17 cellular contexts compared by ENCODE assay signal in genomic region chr5:39167141-39167972, GRCh38. TPM values are rescaled to one million over a fixed set of nuclear protein-coding genes. Genes with fewer than 3 reads are reported as not detected.
DNase-seq lines count a peak whose midpoint lies in the region; ATAC-seq, FAIRE-seq and TF ChIP-seq lines count a peak whose summit lies in the region.
"Had no signal": no experiment of that assay in that cellular context is flagged by ENCODE, and none has a peak within 500 bp of the region (broad histone marks: within the 10 kb centered on the region; RNA-seq: fewer than 3 reads in every experiment).

No MANE protein-coding gene starts in this region.

- no peak overlapping the region for H2BK5ac ChIP-seq in IMR-90 (ENCODE audit: low read depth, low read length, poor library complexity, severe bottlenecking)

- 0 out of 2 replicates have a peak overlapping the region, but pooled peaks have one; percentile 23 for H3K23ac ChIP-seq in IMR-90 (ENCODE audit: low read depth, low read length)

- H4K8ac ChIP-seq in IMR-90 (ENCODE audit: low read depth in 2 of 2, low read length in 2 of 2): no peak overlapping the region

- no peak for TF ChIP-seq POLR2A in IMR-90 (IDR thresholded peaks at IDR 0.05; ENCODE audit: low read depth, low read length)
- TF ChIP-seq POLR2A in GM12892 (IDR thresholded peaks at IDR 0.05; ENCODE audit: low read depth, low read length): no peak

- peak overlapping the region; percentile 65 for H2BK20ac ChIP-seq in IMR-90 (ENCODE audit: low read depth, low read length)

- 0 out of 2 replicates have a peak overlapping the region, but pooled peaks have one; percentile 21 for H2AFZ ChIP-seq in DND-41 (ENCODE audit: low read depth, low read length)
- no peak overlapping the region for H2AFZ ChIP-seq in IMR-90 (replicated peaks; ENCODE audit: low read length, poor library complexity)
- H2AFZ ChIP-seq: hepatocyte had no signal

- H3K9me3 ChIP-seq in DND-41 (ENCODE audit: insufficient read depth, low read length, severe bottlenecking) (peaks cover under 1% of the 10 kb centered on the region), IMR-90 (ENCODE audit: control insufficient read depth, insufficient read depth, low read length) (no peaks in the 10 kb centered on the region)
- H3K9me3 ChIP-seq: ascending aorta, left ventricle myocardium inferior had no signal

- intact Hi-C loops in IMR-90 (cut with micrococcal nuclease): no loop called here

- peaks cover 31% of the 10 kb centered on the region for H3K4me1 ChIP-seq in DND-41 (ENCODE audit: insufficient read depth, low read length)
- H3K4me1 ChIP-seq in IMR-90 (ENCODE audit: control insufficient read depth, insufficient read depth, low read length): no peaks in the 10 kb centered on the region; the same call in 1 of the 2 replicates
- H3K4me1 ChIP-seq: ascending aorta, left ventricle myocardium inferior had no signal

- CTCF ChIA-PET in IMR-90 (lab: Yijun Ruan, JAX) (no interaction called here), GM10248 (lab: Yijun Ruan, JAX) (no interaction called here)

- no peak overlapping the region for H3K9ac ChIP-seq in DND-41 (ENCODE audit: low read depth, low read length)
- H3K9ac ChIP-seq in IMR-90 (ENCODE audit: low read depth, low read length): no peak overlapping the region

- H3K79me2 ChIP-seq in DND-41 (ENCODE audit: insufficient read depth, low read length): no peaks in the 10 kb centered on the region
- H3K79me2 ChIP-seq: hepatocyte had no signal

- peaks cover 3% of the 10 kb centered on the region; the same call in 1 of the 2 replicates for H3K9me1 ChIP-seq in IMR-90 (ENCODE audit: insufficient read depth, low read length)

- peak overlapping the region; percentile 83; the same call in 1 of the 2 replicates for H3K18ac ChIP-seq in IMR-90 (ENCODE audit: low read depth, low read length)

- H3K36me3 ChIP-seq in DND-41 (ENCODE audit: insufficient read depth, low read length) (no peaks in the 10 kb centered on the region), IMR-90 (ENCODE audit: control insufficient read depth, insufficient read depth, low read length) (no peaks in the 10 kb centered on the region)
- H3K36me3 ChIP-seq: ascending aorta, left ventricle myocardium inferior had no signal

- no peak for ATAC-seq in DND-41 (ENCODE audit: insufficient read depth, low read depth)
- ATAC-seq in IMR-90 (ENCODE audit: low read depth): peak; percentile 72
- no peak for ATAC-seq in activated naive CD4-positive, alpha-beta T cell treated with anti-CD3 and anti-CD28 coated beads, Interleukin-2, amount 50 U/mL, for 72 hours
- ATAC-seq: PC-3, sciatic nerve had no signal

- H2BK120ac ChIP-seq in IMR-90 (ENCODE audit: low read depth, low read length): peak overlapping the region; percentile 65; the same call in 1 of the 2 replicates

- H3K27me3 ChIP-seq in DND-41 (ENCODE audit: insufficient read depth, low read length, poor library complexity): no peaks in the 10 kb centered on the region
- no peaks in the 10 kb centered on the region for H3K27me3 ChIP-seq in IMR-90 (ENCODE audit: control insufficient read depth, insufficient read depth, low read length)
- H3K27me3 ChIP-seq: ascending aorta, hepatocyte had no signal

- H3K4me2 ChIP-seq in DND-41 (ENCODE audit: insufficient read depth, low read length): no peak overlapping the region
- no peak overlapping the region; the same call in 1 of the 2 replicates for H3K4me2 ChIP-seq in IMR-90 (ENCODE audit: low read depth, low read length)
- H3K4me2 ChIP-seq: hepatocyte had no signal

- peak overlapping the region; percentile 81 to 97 for H3K27ac Mint-ChIP-seq in activated naive CD4-positive, alpha-beta T cell treated with anti-CD3 and anti-CD28 coated beads, Interleukin-2, amount 50 U/mL, for 72 hours

- no peak overlapping the region; the same call in 1 of the 2 replicates for H3K14ac ChIP-seq in IMR-90 (replicated peaks; ENCODE audit: low read depth, low read length)

- H2AK9ac ChIP-seq in IMR-90 (replicated peaks; ENCODE audit: low read depth, low read length, poor library complexity): no peak overlapping the region

- H3K79me1 ChIP-seq in IMR-90 (ENCODE audit: low read depth in 1 of 2, low read length in 2 of 2): no peaks in the 10 kb centered on the region

- H4K20me1 ChIP-seq in DND-41 (ENCODE audit: insufficient read depth, low read length) (no peaks in the 10 kb centered on the region), IMR-90 (ENCODE audit: insufficient read depth, low read length) (no peaks in the 10 kb centered on the region)

- no peak overlapping the region for H3K56ac ChIP-seq in IMR-90 (ENCODE audit: extremely low read depth, insufficient read depth, low read length)

- in situ Hi-C loops in IMR-90 (cut with MboI; ENCODE audit: low sequenced_read_pairs): no loop called here

- H2BK15ac ChIP-seq in IMR-90 (ENCODE audit: low read depth, low read length): peak overlapping the region; percentile 41; the same call in 1 of the 3 replicates

- H3K36me3 Mint-ChIP-seq in activated naive CD4-positive, alpha-beta T cell treated with anti-CD3 and anti-CD28 coated beads, Interleukin-2, amount 50 U/mL, for 72 hours: peaks cover 8 to 36% of the 10 kb centered on the region in 2 donors

- H3K4ac ChIP-seq in IMR-90 (ENCODE audit: low read depth, low read length): no peak overlapping the region

- POLR2A ChIA-PET in IMR-90 (lab: Charles Lee; ENCODE audit: unreplicated experiment) (no interaction called here), GM10248 (lab: Yijun Ruan, JAX) (no interaction called here)

- no peak overlapping the region for H4K5ac ChIP-seq in IMR-90 (ENCODE audit: low read depth, low read length)

- no TSS peak for BruUV-seq in IMR-90 (replicated peaks; lab: Mats Ljungman, UMichigan)

- 69% methylated on average over 2 of the region's 5 CpGs; no CpG with 5 or more reads in 1 of the 2 experiments for WGBS in IMR-90 (ENCODE audit: extremely low coverage in 2 of 2, insufficient read length in 1 of 2), 2 experiments

- H3K27ac ChIP-seq in DND-41 (ENCODE audit: low read length): no peak overlapping the region
- no peak overlapping the region; the same call in 1 of the 2 replicates for H3K27ac ChIP-seq in IMR-90 (ENCODE audit: insufficient read depth, low read length)
- H3K27ac ChIP-seq: ascending aorta, hepatocyte, left ventricle myocardium inferior had no signal

- dilution Hi-C loops in IMR-90 (cut with HindIII; ENCODE audit: low sequenced_read_pairs, unreplicated experiment): no loop called here

- no peak for FAIRE-seq in GM12892 (lab: Jason Lieb, UNC)
- no peak for FAIRE-seq in D721Med (lab: Jason Lieb, UNC)

- DNase-seq in DND-41 (no peak), IMR-90 (peak; percentile 28), fibroblast of villous mesenchyme (ENCODE audit: low read depth) (peak; percentile 73), GM12892 (ENCODE audit: insufficient read length) (no peak), GM10248 (ENCODE audit: extremely low spot score) (no peak), D721Med (ENCODE audit: insufficient read length, low spot score) (no peak)
- no peak for DNase-seq in activated naive CD4-positive, alpha-beta T cell treated with anti-CD3 and anti-CD28 coated beads, Interleukin-2, amount 50 U/mL, for 72 hours (ENCODE audit: low spot score in 2 of 2)
- DNase-seq: effector CD4-positive, alpha-beta T cell; left ventricle myocardium inferior; NCI-H2171; PC-3; substantia nigra had no signal

- no peak overlapping the region; the same call in 1 of the 2 replicates for H4K91ac ChIP-seq in IMR-90 (ENCODE audit: insufficient read depth, low read depth, low read length)

- no peak for TF ChIP-seq RAD21 in IMR-90 (IDR thresholded peaks at IDR 0.05; ENCODE audit: low read length)

- H2AK5ac ChIP-seq in IMR-90 (ENCODE audit: low read depth, low read length): peak overlapping the region; percentile 67; the same call in 1 of the 2 replicates

- peaks cover 6 to 7% of the 10 kb centered on the region in 2 donors for H3K9me3 Mint-ChIP-seq in activated naive CD4-positive, alpha-beta T cell treated with anti-CD3 and anti-CD28 coated beads, Interleukin-2, amount 50 U/mL, for 72 hours
- H3K9me3 Mint-ChIP-seq: CD14-positive monocyte had no signal

- no peak for TF ChIP-seq CTCF in DND-41 (IDR thresholded peaks at IDR 0.05; ENCODE audit: borderline replicate concordance, extremely low read depth, low read length, poor library complexity, severe bottlenecking)
- TF ChIP-seq CTCF in IMR-90 (conservative IDR thresholded peaks at IDR 0.05; ENCODE audit: low read depth, low read length): no peak
- TF ChIP-seq CTCF in fibroblast of villous mesenchyme (IDR thresholded peaks at IDR 0.05; ENCODE audit: insufficient read depth, low read depth, low read length): no peak
- no peak for TF ChIP-seq CTCF in GM10248 (IDR thresholded peaks at IDR 0.05; ENCODE audit: control extremely low read depth, extremely low read depth, low read depth, missing control alignments)
- no peak for TF ChIP-seq CTCF in D721Med (IDR thresholded peaks at IDR 0.05; ENCODE audit: insufficient read depth, missing control alignments)

- H3K4me3 ChIP-seq in DND-41 (ENCODE audit: low read depth in 1 of 2, low read length in 2 of 2) (no peak overlapping the region), IMR-90 (ENCODE audit: insufficient read depth, low read depth, low read length) (no peak overlapping the region), fibroblast of villous mesenchyme (ENCODE audit: low read depth, low read length) (no peak overlapping the region)
- H3K4me3 ChIP-seq: ascending aorta, hepatocyte, left ventricle myocardium inferior had no signal

TF ChIP-seq in IMR-90, 13 proteins besides CTCF, POLR2A, EP300 and RAD21 (continues in another document):
- no peak for TF ChIP-seq BHLHE40 (IDR thresholded peaks at IDR 0.05; ENCODE audit: low read depth, low read length)
- no peak for TF ChIP-seq MXI1 (IDR thresholded peaks at IDR 0.05; ENCODE audit: borderline replicate concordance, low read depth, low read length)
- no peak for TF ChIP-seq CEBPB (IDR thresholded peaks at IDR 0.05; ENCODE audit: low read depth, low read length)
- no peak for TF ChIP-seq FOS (IDR thresholded peaks at IDR 0.05; ENCODE audit: low read depth, low read length)
- no peak for TF ChIP-seq CHD1 (IDR thresholded peaks at IDR 0.05; ENCODE audit: low read depth, low read length)
- no peak for TF ChIP-seq MAZ (IDR thresholded peaks at IDR 0.05; ENCODE audit: borderline replicate concordance, low read depth, low read length)
- no peak for TF ChIP-seq RCOR1 (IDR thresholded peaks at IDR 0.05; ENCODE audit: insufficient replicate concordance, low read length)
- no peak for TF ChIP-seq SMC3 (IDR thresholded peaks at IDR 0.05; ENCODE audit: low read depth, low read length)

RNA-seq across cellular contexts. Expression of gene FYB1, which starts 52.0 kb away (rescaled TPM):
- total RNA-seq in IMR-90 (2012; rRNA removed) (not detected in 2 replicates), fibroblast of villous mesenchyme (not detected in 2 replicates)
- not detected in 2 replicates for polyA plus RNA-seq in IMR-90 (2012; rRNA removed)
- polyA plus RNA-seq in IMR-90 (2012; cell fraction: cytosol; rRNA removed): not detected in 2 replicates
- not detected in 2 replicates for polyA plus RNA-seq in IMR-90 (2012; cell fraction: nucleus; rRNA removed; ENCODE audit: low replicate concordance)
- total RNA-seq in activated naive CD4-positive, alpha-beta T cell treated with anti-CD3 and anti-CD28 coated beads, Interleukin-2, amount 50 U/mL, for 72 hours: 100 to 1,000 TPM; 161 to 168 TPM
- 0.76 TPM for polyA plus RNA-seq in GM12892 (2012; ENCODE audit: missing spikeins)
- polyA plus RNA-seq: neural cell had no signal

Comparison
In these comparisons a context has a peak if more than half of its experiments do, and no peak if none do; other contexts are left out.
1. DNase-seq: peak in IMR-90 (single experiment) and fibroblast of villous mesenchyme (single experiment); none in DND-41 (single experiment), activated naive CD4-positive, alpha-beta T cell treated with anti-CD3 and anti-CD28 coated beads, Interleukin-2, amount 50 U/mL, for 72 hours (0 of 2), GM12892 (single experiment), GM10248 (single experiment) and D721Med (single experiment).
2. RNA of gene FYB1, which starts 52.0 kb away (total RNA-seq): 161 to 168 TPM in activated naive CD4-positive, alpha-beta T cell treated with anti-CD3 and anti-CD28 coated beads, Interleukin-2, amount 50 U/mL, for 72 hours; not detected in IMR-90 and not detected in fibroblast of villous mesenchyme; every median in the first group is over 100 times any median in the second.